Comparison of ENCODE assay signal across 38 cellular contexts in genomic region chr19:21352830-21353229, GRCh38.
"Had no signal": no experiment of that assay in that cellular context is flagged by ENCODE, and none has a peak within 500 bp of the region (broad histone marks: within the 10 kb centered on the region; RNA-seq: fewer than 3 reads in every experiment).

No MANE protein-coding gene starts in this region.

- H3K4me2 ChIP-seq: PC-9 had no signal

- ATAC-seq: activated CD4-positive, alpha-beta T cell treated with anti-CD3 and anti-CD28 coated beads for 36 hours; activated CD4-positive, CD25-positive, alpha-beta regulatory T cell treated with anti-CD3 and anti-CD28 coated beads, Interleukin-2, amount 50 U/mL, for 24 hours; activated CD8-positive, alpha-beta memory T cell treated with anti-CD3 and anti-CD28 coated beads, Interleukin-2, amount 10 ng/mL, durations not matched to agents 7 days and 5 days; activated T-cell treated with anti-CD3 and anti-CD28 coated beads, Interleukin-2, amount 50 U/mL, for 72 hours; activated T-helper 17 cell treated with anti-CD3 and anti-CD28 coated beads, Interleukin-2, amount 50 U/mL, for 72 hours; Right ventricle myocardium inferior; SK-N-SH treated with all-trans-retinoic acid at 6 μM for 48 hours; WTC11 had no signal

- H3K4me1 ChIP-seq: colonic mucosa had no signal

- DNase-seq: activated CD4-positive, alpha-beta memory T cell treated with anti-CD3 and anti-CD28 coated beads, Interleukin-2, amount 10 ng/mL, durations not matched to agents 7 days and 5 days; activated CD4-positive, alpha-beta T cell treated with anti-CD3 and anti-CD28 coated beads for 36 hours; activated CD4-positive, alpha-beta T cell treated with anti-CD3 and anti-CD28 coated beads, Interleukin-2, amount 50 U/mL, for 1 hour; activated CD8-positive, alpha-beta memory T cell treated with anti-CD3 and anti-CD28 coated beads for 24 hours; activated CD8-positive, alpha-beta memory T cell treated with anti-CD3 and anti-CD28 coated beads, Interleukin-2, amount 10 ng/mL, durations not matched to agents 7 days and 5 days; activated effector memory CD4-positive, alpha-beta T cell treated with anti-CD3 and anti-CD28 coated beads, Interleukin-2, amount 50 U/mL, for 16 hours; activated naive CD4-positive, alpha-beta T cell; activated T-cell treated with anti-CD3 and anti-CD28 coated beads, Interleukin-2, amount 50 U/mL, for 1 hour; activated T-cell treated with anti-CD3 and anti-CD28 coated beads, Interleukin-2, amount 50 U/mL, for 72 hours; amniotic stem cell; aorta; brain microvascular endothelial cell; central memory CD4-positive, alpha-beta T cell; colonic mucosa; NCI-H1048; NCI-H1105 treated with DMSO at 0.1 percent for 48 hours; NCI-H1436; NCI-H1694; NCI-H1930; NCI-H2081 treated with DMSO at 0.1 percent for 48 hours; NCI-H345; NCI-H524 treated with DMSO at 0.1 percent for 48 hours; NCI-H748 treated with DMSO at 0.1 percent for 48 hours; NK-92 treated with Interleukin-12 subunit alpha and Interleukin-12 subunit beta, amount 100 ng/mL, for 24 hours; PC-9; SIG-M5; SW 1271; T-helper 1 cell; T-helper 2 cell; T-helper 9 cell had no signal

- H3K4me3 Mint-ChIP-seq: activated CD4-positive, alpha-beta memory T cell treated with anti-CD3 and anti-CD28 coated beads, Interleukin-2, amount 10 ng/mL, durations not matched to agents 7 days and 5 days; activated CD4-positive, alpha-beta T cell treated with anti-CD3 and anti-CD28 coated beads for 36 hours; activated CD8-positive, alpha-beta memory T cell treated with anti-CD3 and anti-CD28 coated beads, Interleukin-2, amount 10 ng/mL, durations not matched to agents 7 days and 5 days; activated naive CD4-positive, alpha-beta T cell treated with anti-CD3 and anti-CD28 coated beads, Interleukin-2, amount 50 U/mL, for 24 hours; activated T-cell treated with anti-CD3 and anti-CD28 coated beads, Interleukin-2, amount 50 U/mL, for 72 hours; activated T-helper 17 cell treated with anti-CD3 and anti-CD28 coated beads, Interleukin-2, amount 50 U/mL, for 72 hours; WTC11 had no signal

- H3K27me3 ChIP-seq: brain microvascular endothelial cell, colonic mucosa had no signal

- H3K27me3 Mint-ChIP-seq: activated CD4-positive, alpha-beta memory T cell treated with anti-CD3 and anti-CD28 coated beads, Interleukin-2, amount 10 ng/mL, durations not matched to agents 7 days and 5 days; activated CD4-positive, alpha-beta T cell treated with anti-CD3 and anti-CD28 coated beads for 36 hours; activated CD8-positive, alpha-beta memory T cell treated with anti-CD3 and anti-CD28 coated beads, Interleukin-2, amount 10 ng/mL, durations not matched to agents 7 days and 5 days; activated naive CD4-positive, alpha-beta T cell treated with anti-CD3 and anti-CD28 coated beads, Interleukin-2, amount 50 U/mL, for 24 hours; activated T-helper 17 cell treated with anti-CD3 and anti-CD28 coated beads, Interleukin-2, amount 50 U/mL, for 72 hours had no signal

- H3K27ac Mint-ChIP-seq: activated CD4-positive, alpha-beta memory T cell treated with anti-CD3 and anti-CD28 coated beads, Interleukin-2, amount 10 ng/mL, durations not matched to agents 7 days and 5 days; activated CD4-positive, alpha-beta T cell treated with anti-CD3 and anti-CD28 coated beads for 36 hours; activated CD8-positive, alpha-beta memory T cell treated with anti-CD3 and anti-CD28 coated beads, Interleukin-2, amount 10 ng/mL, durations not matched to agents 7 days and 5 days; activated naive CD4-positive, alpha-beta T cell treated with anti-CD3 and anti-CD28 coated beads, Interleukin-2, amount 50 U/mL, for 24 hours; activated T-cell treated with anti-CD3 and anti-CD28 coated beads, Interleukin-2, amount 50 U/mL, for 72 hours; activated T-helper 17 cell treated with anti-CD3 and anti-CD28 coated beads, Interleukin-2, amount 50 U/mL, for 72 hours; WTC11 had no signal

- H3K9me3 ChIP-seq: colonic mucosa had no signal

- H3K36me3 ChIP-seq: brain microvascular endothelial cell, colonic mucosa had no signal

- H3K27ac ChIP-seq: brain microvascular endothelial cell, colonic mucosa, PC-9, RWPE1 had no signal

- H3K4me3 ChIP-seq: colonic mucosa, PC-9 had no signal

- FAIRE-seq: RCC 7860 had no signal

- H3K4me1 Mint-ChIP-seq: WTC11 had no signal

- H2AFZ ChIP-seq: PC-9 had no signal
